26 cellular contexts compared by ENCODE assay signal in the genomic region with DNA sequence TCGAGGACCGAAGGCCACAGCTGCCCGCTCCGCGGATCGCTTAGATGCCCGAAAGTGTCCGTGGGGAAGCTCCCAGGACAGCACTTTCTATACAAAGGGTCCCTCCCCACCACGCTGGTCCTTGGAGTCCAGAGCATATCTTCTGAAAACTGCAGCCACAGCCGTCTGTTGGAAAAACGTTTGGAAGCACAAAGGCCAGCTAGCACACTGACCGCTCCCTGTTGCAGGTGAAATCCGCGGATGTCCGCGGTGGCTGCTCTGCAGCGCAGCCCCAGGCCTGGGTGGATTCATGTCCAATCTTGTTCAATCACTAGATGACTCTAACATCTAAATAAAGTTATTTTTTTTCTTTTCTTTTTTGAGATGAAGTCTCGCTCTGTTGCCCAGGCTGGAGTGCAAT. TPM values are rescaled to one million over a fixed set of nuclear protein-coding genes. Genes with fewer than 3 reads are reported as not detected.
DNase-seq lines count a peak whose midpoint lies in the region; ATAC-seq and TF ChIP-seq lines count a peak whose summit lies in the region.
"Had no signal": no experiment of that assay in that cellular context is flagged by ENCODE, and none has a peak within 500 bp of the region (broad histone marks: within the 10 kb centered on the region; RNA-seq: fewer than 3 reads in every experiment).

No MANE protein-coding gene starts in this region.

- H3F3A ChIP-seq in MM.1S (ENCODE audit: insufficient read depth, low read length), result no peaks in the 10 kb centered on the region

- no peak for ATAC-seq in GM19328 (IDR thresholded peaks at IDR 0.05; ENCODE audit: unreplicated experiment)
- ATAC-seq: gastrocnemius medialis; GM12878; left lung; stimulated activated memory B cell treated with anti-CD40 and anti-IgM and Interleukin-4, amounts not matched to agents 10 μg/mL and 1 μg/mL and 100 μg/mL, for 72 hours had no signal

- peak overlapping the region; percentile 79 for H3K4me3 Mint-ChIP-seq in neural crest cell
- H3K4me3 Mint-ChIP-seq: memory B cell had no signal

- peak overlapping the region; percentile 81 for H2AFZ ChIP-seq in hepatocyte
- no peak overlapping the region for H2AFZ ChIP-seq in MM.1S (ENCODE audit: low read length)

- H3K27me3 ChIP-seq in H7 (ENCODE audit: control insufficient read depth, insufficient read depth, low read length), result peaks cover 27% of the 10 kb centered on the region
- H3K27me3 ChIP-seq in NT2/D1 (ENCODE audit: insufficient read depth, insufficient read length), result peaks cover 33% of the 10 kb centered on the region
- peaks cover 28% of the 10 kb centered on the region for H3K27me3 ChIP-seq in hepatocyte
- H3K27me3 ChIP-seq in MM.1S (replicated peaks; ENCODE audit: insufficient read depth, low read length), result no peaks in the 10 kb centered on the region
- H3K27me3 ChIP-seq: BLaER1 had no signal

- H3K4me3 ChIP-seq in H7 (ENCODE audit: insufficient read depth, low read depth, low read length) (peak overlapping the region; percentile 56; the same call in 1 of the 2 replicates), NT2/D1 (ENCODE audit: insufficient read length, low read depth) (no peak overlapping the region), hepatocyte (no peak overlapping the region), MM.1S (ENCODE audit: low read length) (no peak overlapping the region)
- H3K4me3 ChIP-seq: GM12878 had no signal

- no peaks in the 10 kb centered on the region for H4K20me1 ChIP-seq in hepatocyte (ENCODE audit: insufficient read depth, poor library complexity, severe bottlenecking)
- no peaks in the 10 kb centered on the region for H4K20me1 ChIP-seq in MM.1S (ENCODE audit: insufficient read depth, low read length)
- H4K20me1 ChIP-seq: BLaER1 had no signal

- H3K36me3 ChIP-seq in H7 (replicated peaks; ENCODE audit: control insufficient read depth, insufficient read depth, low read length) (no peaks in the 10 kb centered on the region), NT2/D1 (ENCODE audit: insufficient read depth, insufficient read length, low read length) (no peaks in the 10 kb centered on the region), hepatocyte (replicated peaks; ENCODE audit: insufficient read depth, low read depth) (no peaks in the 10 kb centered on the region), MM.1S (replicated peaks; ENCODE audit: insufficient read depth, low read length) (no peaks in the 10 kb centered on the region)
- H3K36me3 ChIP-seq: BLaER1, gastrocnemius medialis, left lung, suprapubic skin had no signal

- TF ChIP-seq CTCF in hepatocyte (IDR thresholded peaks at IDR 0.05; ENCODE audit: poor library complexity), result no peak
- TF ChIP-seq CTCF in neural crest cell (conservative IDR thresholded peaks at IDR 0.05), result no peak
- TF ChIP-seq CTCF in MM.1S (IDR thresholded peaks at IDR 0.05; ENCODE audit: low read length), result no peak

- H3K9me3 Mint-ChIP-seq in neural crest cell, result peaks cover 2% of the 10 kb centered on the region
- H3K9me3 Mint-ChIP-seq: activated T-cell treated with anti-CD3 and anti-CD28 coated beads, Interleukin-2, amount 50 U/mL, for 24 hours; memory B cell; stimulated activated memory B cell treated with anti-CD40 and anti-IgM and Interleukin-4, amounts not matched to agents 10 μg/mL and 1 μg/mL and 100 μg/mL, for 72 hours had no signal

- H3K79me2 ChIP-seq in hepatocyte (no peaks in the 10 kb centered on the region), MM.1S (ENCODE audit: low read length) (no peaks in the 10 kb centered on the region)

- peaks cover 41% of the 10 kb centered on the region for H3K27me3 Mint-ChIP-seq in neural crest cell (ENCODE audit: low read depth)

- WGBS in hepatocyte (ENCODE audit: low lambda C conversion rate, missing lambda C conversion rate), result 80% methylated on average over 18 of the region's 18 CpGs

- peak overlapping the region; percentile 98 for H3K4me2 ChIP-seq in hepatocyte
- H3K4me2 ChIP-seq in MM.1S (ENCODE audit: low read depth, low read length), result no peak overlapping the region
- H3K4me2 ChIP-seq: BLaER1 had no signal

- no peaks in the 10 kb centered on the region for H3K9me3 ChIP-seq in NT2/D1 (ENCODE audit: insufficient read depth, low read length)
- no peaks in the 10 kb centered on the region for H3K9me3 ChIP-seq in hepatocyte (ENCODE audit: low read depth)
- H3K9me3 ChIP-seq in MM.1S (replicated peaks; ENCODE audit: insufficient read depth, low read length), result no peaks in the 10 kb centered on the region
- H3K9me3 ChIP-seq: gastrocnemius medialis, left lung, suprapubic skin had no signal

- H3K4me1 ChIP-seq in NT2/D1 (ENCODE audit: insufficient read depth, insufficient read length) (no peaks in the 10 kb centered on the region), hepatocyte (ENCODE audit: insufficient read depth) (peaks cover 10% of the 10 kb centered on the region), MM.1S (ENCODE audit: low read length) (no peaks in the 10 kb centered on the region)
- H3K4me1 ChIP-seq: BLaER1, gastrocnemius medialis had no signal

- peak; percentile 34 for DNase-seq in H7
- no peak for DNase-seq in NT2/D1 (ENCODE audit: low read depth, low spot score)
- DNase-seq in hepatocyte (ENCODE audit: low spot score), result no peak
- DNase-seq in neural crest cell (ENCODE audit: low read depth, low spot score), result no peak
- no peak for DNase-seq in NCI-H2227 treated with DMSO at 0.1 percent for 48 hours (lab: John Stamatoyannopoulos, UW)
- DNase-seq in NCI-H345 (lab: John Stamatoyannopoulos, UW), result no peak
- no peak for DNase-seq in MM.1S
- DNase-seq: activated gamma-delta T cell treated with Interleukin-2 at 50 U/mL for 16 hours, amygdala, DMS153, dorsolateral prefrontal cortex, gastrocnemius medialis, left lung, NCI-H146, NCI-H446 treated with DMSO at 0.1 percent for 48 hours, NCI-H82, SHP77 treated with DMSO at 0.1 percent for 48 hours, T1000 had no signal

- H3K9ac ChIP-seq in NT2/D1 (ENCODE audit: insufficient read length, low read depth), result peak overlapping the region; percentile 79
- no peak overlapping the region for H3K9ac ChIP-seq in MM.1S (ENCODE audit: low read length)
- H3K9ac ChIP-seq: BLaER1 had no signal

- H3K27ac ChIP-seq in hepatocyte, result no peak overlapping the region
- no peak overlapping the region for H3K27ac ChIP-seq in MM.1S (ENCODE audit: low read length)
- H3K27ac ChIP-seq: BLaER1, dorsolateral prefrontal cortex, gastrocnemius medialis, left lung, suprapubic skin, VCaP had no signal

- H3K27ac Mint-ChIP-seq in neural crest cell (ENCODE audit: unreplicated experiment), result no peak overlapping the region
- H3K27ac Mint-ChIP-seq: activated T-cell treated with anti-CD3 and anti-CD28 coated beads, Interleukin-2, amount 50 U/mL, for 24 hours; memory B cell; stimulated activated memory B cell treated with anti-CD40 and anti-IgM and Interleukin-4, amounts not matched to agents 10 μg/mL and 1 μg/mL and 100 μg/mL, for 72 hours had no signal

- H3K36me3 Mint-ChIP-seq in neural crest cell (ENCODE audit: low read depth), result peaks cover 6% of the 10 kb centered on the region
- H3K36me3 Mint-ChIP-seq: memory B cell; stimulated activated memory B cell treated with anti-CD40 and anti-IgM and Interleukin-4, amounts not matched to agents 10 μg/mL and 1 μg/mL and 100 μg/mL, for 72 hours had no signal

- H3K9me2 ChIP-seq in hepatocyte (replicated peaks; ENCODE audit: insufficient read depth) (no peaks in the 10 kb centered on the region), MM.1S (replicated peaks; ENCODE audit: insufficient read depth, low read length) (no peaks in the 10 kb centered on the region)

- H3K4me1 Mint-ChIP-seq in neural crest cell, result peaks cover 8% of the 10 kb centered on the region
- H3K4me1 Mint-ChIP-seq: memory B cell had no signal

RNA-seq across cellular contexts. Expression of a gene that starts 32.8 kb away (rescaled TPM):
- 5.8 and 6.7 TPM in 2 replicates for total RNA-seq in H7 (2014; rRNA removed; shearing (Covaris generic))
- total RNA-seq in hepatocyte, result 11.8 and 15.6 TPM in 2 replicates
- 13.1 TPM in 2 replicates for polyA plus RNA-seq in hepatocyte
- total RNA-seq in neural crest cell, result 24.5 and 24.6 TPM in 2 replicates
